Comparison of ENCODE assay signal across 10 cellular contexts in the genomic region with DNA sequence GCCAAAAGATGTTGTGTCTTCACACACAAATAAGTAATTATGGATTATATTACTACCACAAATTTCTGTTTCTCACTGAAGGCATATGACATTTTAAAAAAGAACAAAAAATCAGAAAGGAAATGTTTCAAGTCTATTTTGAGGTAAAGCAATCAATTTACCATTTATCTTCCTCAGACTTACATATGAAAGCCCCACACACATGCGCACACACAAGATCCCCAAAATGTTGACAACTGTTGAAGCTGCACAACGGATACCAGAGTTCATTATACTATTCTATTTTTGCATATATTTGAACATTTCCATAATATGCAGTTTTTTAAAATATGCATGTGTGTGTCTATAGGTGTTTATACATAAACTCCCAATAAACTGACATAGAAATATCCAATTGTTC. TPM values are rescaled to one million over a fixed set of nuclear protein-coding genes. Genes with fewer than 3 reads are reported as not detected.
DNase-seq lines count a peak whose midpoint lies in the region; ATAC-seq, FAIRE-seq and TF ChIP-seq lines count a peak whose summit lies in the region.
"Had no signal": no experiment of that assay in that cellular context is flagged by ENCODE, and none has a peak within 500 bp of the region (broad histone marks: within the 10 kb centered on the region; RNA-seq: fewer than 3 reads in every experiment).

No MANE protein-coding gene starts in this region.

- in situ Hi-C loops in HepG2 (cut with HindIII; ENCODE audit: extremely low pct_ligation_motif_present, low pct_unique_long_range_greater_than_20kb): no loop called here

- WGBS in HepG2 (ENCODE audit: low lambda C conversion rate): 95% methylated on average over 2 of the region's 2 CpGs
- WGBS in right lobe of liver (ENCODE audit: insufficient coverage, low coverage, low lambda C conversion rate, missing lambda C conversion rate): 66% methylated on average over 2 of the region's 2 CpGs
- WGBS in prostate gland: 75% methylated on average over 2 of the region's 2 CpGs

- H2AFZ ChIP-seq in HepG2 (ENCODE audit: low read length): no peak overlapping the region

- H3K4me1 ChIP-seq in HepG2 (ENCODE audit: insufficient read depth, low read length) (peaks cover 19% of the 10 kb centered on the region), right lobe of liver (peaks cover 0 to 15% (median 6%) of the 10 kb centered on the region in 4 donors), prostate gland (replicated peaks) (no peaks in the 10 kb centered on the region)

- peaks cover 39% of the 10 kb centered on the region for H3K79me2 ChIP-seq in HepG2 (ENCODE audit: insufficient read depth, low read length)

- peak overlapping the region in 1 of 3 experiments; percentile 97; a peak in 2 of 6 replicates for H3K4me3 ChIP-seq in HepG2 (replicated peaks in 1 of 3; ENCODE audit: insufficient read depth in 1 of 3, low read depth in 2 of 3, low read length in 3 of 3)
- no peak overlapping the region for H3K4me3 ChIP-seq in right lobe of liver
- peak overlapping the region in 1 of 2 donors; percentile 98 for H3K4me3 ChIP-seq in prostate gland

- TF ChIP-seq POLR2A in HepG2 (IDR thresholded peaks at IDR 0.05; ENCODE audit: insufficient read depth in 1 of 2, low read depth in 2 of 2, low read length in 2 of 2) (no peak), right lobe of liver (IDR thresholded peaks at IDR 0.05) (no peak), prostate gland (IDR thresholded peaks at IDR 0.05) (no peak)

- no peak for TF ChIP-seq RAD21 in HepG2 (CRISPR knock-in tag; IDR thresholded peaks at IDR 0.05)

- no peaks in the 10 kb centered on the region for H3K9me3 ChIP-seq in HepG2 (ENCODE audit: low read length)
- H3K9me3 ChIP-seq in right lobe of liver: no peaks in the 10 kb centered on the region
- no peaks in the 10 kb centered on the region for H3K9me3 ChIP-seq in prostate gland

- peaks cover 12% of the 10 kb centered on the region for H4K20me1 ChIP-seq in HepG2 (ENCODE audit: insufficient read depth, low read length)

- DNase-seq in HepG2 (ENCODE audit: low spot score): no peak
- DNase-seq in right lobe of liver: no peak
- DNase-seq in epithelial cell of prostate (ENCODE audit: low read depth, low spot score): no peak
- DNase-seq in SKM-1 (lab: John Stamatoyannopoulos, UW; ENCODE audit: unreplicated experiment): no peak
- DNase-seq in A172 (ENCODE audit: low spot score): no peak
- DNase-seq in NCI-H1417 treated with DMSO at 0.1 percent for 48 hours (lab: John Stamatoyannopoulos, UW): no peak
- DNase-seq in prostate gland (ENCODE audit: low spot score): no peak
- DNase-seq: NCI-H187 had no signal

- no TSS peak for BruUV-seq in HepG2 (replicated peaks; lab: Mats Ljungman, UMichigan)

- H3K9ac ChIP-seq in HepG2 (ENCODE audit: insufficient read depth, low read depth, low read length): no peak overlapping the region

- intact Hi-C loops in HepG2 (cut with micrococcal nuclease; ENCODE audit: unreplicated experiment) (no loop called here), right lobe of liver (cut with DNase I) (no loop called here), prostate gland (cut with DNase I) (no loop called here)

- CTCF ChIA-PET in HepG2 (lab: Yijun Ruan, JAX; ENCODE audit: low intra/inter-chr PET ratio, low total read pairs): no interaction called here

- ATAC-seq in HepG2 (no peak), right lobe of liver (no peak)

- no peak for TF ChIP-seq EP300 in HepG2 (IDR thresholded peaks at IDR 0.05; ENCODE audit: low read depth in 2 of 2, low read length in 2 of 2)
- no peak for TF ChIP-seq EP300 in HepG2 (CRISPR knock-in tag; IDR thresholded peaks at IDR 0.05; ENCODE audit: borderline replicate concordance)

- no peak overlapping the region for H3K27ac ChIP-seq in HepG2 (ENCODE audit: extremely low read length, insufficient read depth, low read length)
- H3K27ac ChIP-seq in right lobe of liver: no peak overlapping the region
- H3K27ac ChIP-seq in VCaP: peak overlapping the region; percentile 97; the same call in 1 of the 2 replicates
- peak overlapping the region; percentile 97 for H3K27ac ChIP-seq in epithelial cell of prostate
- H3K27ac ChIP-seq in prostate gland: no peak overlapping the region

- peaks cover 0 to 5% of the 10 kb centered on the region in 2 experiments; a peak in 1 of 5 replicates for H3K36me3 ChIP-seq in HepG2 (replicated peaks in 1 of 2; ENCODE audit: control insufficient read depth in 1 of 2, insufficient read depth in 2 of 2, low read length in 2 of 2)
- no peaks in the 10 kb centered on the region for H3K36me3 ChIP-seq in right lobe of liver
- H3K36me3 ChIP-seq in prostate gland: no peaks in the 10 kb centered on the region

- POLR2A ChIA-PET in HepG2 (lab: Yijun Ruan, JAX): interaction anchor here (1.0 kb wide), 1 partner anchor 86 kb away, joined by 3 read pairs; no protein-coding TSS in a partner anchor

- FAIRE-seq in HepG2 (lab: Jason Lieb, UNC): no peak
- FAIRE-seq: GM12891 had no signal

- TF ChIP-seq CTCF in HepG2 (CRISPR knock-in tag; IDR thresholded peaks at IDR 0.05) (no peak), right lobe of liver (IDR thresholded peaks at IDR 0.05) (no peak), VCaP (conservative IDR thresholded peaks at IDR 0.05) (no peak), prostate gland (IDR thresholded peaks at IDR 0.05) (no peak)

- H3K4me2 ChIP-seq in HepG2 (ENCODE audit: low read depth, low read length): peak overlapping the region; percentile 86

- H3K27me3 ChIP-seq in HepG2 (ENCODE audit: control insufficient read depth in 1 of 2, insufficient read depth in 2 of 2, low read length in 2 of 2) (no peaks in the 10 kb centered on the region; a peak in 1 of 5 replicates), right lobe of liver (no peaks in the 10 kb centered on the region), prostate gland (replicated peaks; ENCODE audit: insufficient read depth) (no peaks in the 10 kb centered on the region)

TF ChIP-seq in HepG2, 621 proteins besides CTCF, POLR2A, EP300 and RAD21:
- TF ChIP-seq ZNF329 (CRISPR knock-in tag; IDR thresholded peaks at IDR 0.05; ENCODE audit: low read depth) (no peak), RARG (CRISPR knock-in tag; IDR thresholded peaks at IDR 0.05; ENCODE audit: low read depth) (no peak), SNAPC2 (CRISPR knock-in tag; IDR thresholded peaks at IDR 0.05) (no peak), HOXA9 (CRISPR knock-in tag; IDR thresholded peaks at IDR 0.05; ENCODE audit: borderline replicate concordance) (no peak)
- TF ChIP-seq, protein P1, sequence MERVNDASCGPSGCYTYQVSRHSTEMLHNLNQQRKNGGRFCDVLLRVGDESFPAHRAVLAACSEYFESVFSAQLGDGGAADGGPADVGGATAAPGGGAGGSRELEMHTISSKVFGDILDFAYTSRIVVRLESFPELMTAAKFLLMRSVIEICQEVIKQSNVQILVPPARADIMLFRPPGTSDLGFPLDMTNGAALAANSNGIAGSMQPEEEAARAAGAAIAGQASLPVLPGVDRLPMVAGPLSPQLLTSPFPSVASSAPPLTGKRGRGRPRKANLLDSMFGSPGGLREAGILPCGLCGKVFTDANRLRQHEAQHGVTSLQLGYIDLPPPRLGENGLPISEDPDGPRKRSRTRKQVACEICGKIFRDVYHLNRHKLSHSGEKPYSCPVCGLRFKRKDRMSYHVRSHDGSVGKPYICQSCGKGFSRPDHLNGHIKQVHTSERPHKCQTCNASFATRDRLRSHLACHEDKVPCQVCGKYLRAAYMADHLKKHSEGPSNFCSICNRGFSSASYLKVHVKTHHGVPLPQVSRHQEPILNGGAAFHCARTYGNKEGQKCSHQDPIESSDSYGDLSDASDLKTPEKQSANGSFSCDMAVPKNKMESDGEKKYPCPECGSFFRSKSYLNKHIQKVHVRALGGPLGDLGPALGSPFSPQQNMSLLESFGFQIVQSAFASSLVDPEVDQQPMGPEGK (CRISPR knock-in tag; IDR thresholded peaks at IDR 0.05): no peak
- TF ChIP-seq, protein P2, sequence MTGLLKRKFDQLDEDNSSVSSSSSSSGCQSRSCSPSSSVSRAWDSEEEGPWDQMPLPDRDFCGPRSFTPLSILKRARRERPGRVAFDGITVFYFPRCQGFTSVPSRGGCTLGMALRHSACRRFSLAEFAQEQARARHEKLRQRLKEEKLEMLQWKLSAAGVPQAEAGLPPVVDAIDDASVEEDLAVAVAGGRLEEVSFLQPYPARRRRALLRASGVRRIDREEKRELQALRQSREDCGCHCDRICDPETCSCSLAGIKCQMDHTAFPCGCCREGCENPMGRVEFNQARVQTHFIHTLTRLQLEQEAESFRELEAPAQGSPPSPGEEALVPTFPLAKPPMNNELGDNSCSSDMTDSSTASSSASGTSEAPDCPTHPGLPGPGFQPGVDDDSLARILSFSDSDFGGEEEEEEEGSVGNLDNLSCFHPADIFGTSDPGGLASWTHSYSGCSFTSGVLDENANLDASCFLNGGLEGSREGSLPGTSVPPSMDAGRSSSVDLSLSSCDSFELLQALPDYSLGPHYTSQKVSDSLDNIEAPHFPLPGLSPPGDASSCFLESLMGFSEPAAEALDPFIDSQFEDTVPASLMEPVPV (CRISPR knock-in tag; IDR thresholded peaks at IDR 0.05): no peak

RNA-seq across cellular contexts. Expression of a gene that starts 2.7 kb away (rescaled TPM):
- 37.2 and 67.1 TPM in 2 replicates for total RNA-seq in HepG2 (2016; rRNA removed; fragmentation: Illumina TruSeq; extraction: Trizol)
- 13.5 and 14.5 TPM in 2 replicates for total RNA-seq in HepG2 (2016; cell fraction: cytosol; rRNA removed; fragmentation: Illumina TruSeq; extraction: Trizol; ENCODE audit: low read depth)
- total RNA-seq in HepG2 (2016; cell fraction: insoluble cytoplasmic fraction; rRNA removed; fragmentation: Illumina TruSeq; extraction: Trizol): 36.8 and 61.9 TPM in 2 replicates
- 13.6 and 15.8 TPM in 2 replicates for total RNA-seq in HepG2 (2016; cell fraction: membrane; rRNA removed; fragmentation: Illumina TruSeq; extraction: Trizol)
- 75.4 and 80.4 TPM in 2 replicates for total RNA-seq in HepG2 (2016; cell fraction: nucleus; rRNA removed; fragmentation: Illumina TruSeq; extraction: Trizol)
- 18.5 and 21.0 TPM in 2 replicates for polyA plus RNA-seq in HepG2 (2011; rRNA removed)
- polyA plus RNA-seq in HepG2 (2011; cell fraction: cytosol; rRNA removed): 20.5 and 24.1 TPM in 2 replicates
- 14.7 and 16.7 TPM in 2 replicates for polyA plus RNA-seq in HepG2 (2011; cell fraction: nucleus; rRNA removed)
- 22.3 and 23.6 TPM in 2 replicates for polyA plus RNA-seq in HepG2 (2012)
- polyA plus RNA-seq in HepG2 (2016; cell fraction: cytosol; fragmentation: Illumina TruSeq; extraction: Trizol; ENCODE audit: low read depth): 0.95 and 1.0 TPM in 2 replicates
- polyA plus RNA-seq in HepG2 (2016; cell fraction: insoluble cytoplasmic fraction; fragmentation: Illumina TruSeq; extraction: Trizol; ENCODE audit: low read depth): 38.5 and 39.8 TPM in 2 replicates
- 3.2 and 4.8 TPM in 2 replicates for polyA plus RNA-seq in HepG2 (2016; cell fraction: membrane; fragmentation: Illumina TruSeq; extraction: Trizol; ENCODE audit: low read depth)
- 21.6 and 21.9 TPM in 2 replicates for polyA plus RNA-seq in HepG2 (2016; cell fraction: nucleus; fragmentation: Illumina TruSeq; extraction: Trizol; ENCODE audit: insufficient read depth, low read depth)
- polyA minus RNA-seq in HepG2 (2011; rRNA and poly(A)+ RNA removed; ENCODE audit: low replicate concordance): 85.2 TPM in 2 replicates
- 45.2 and 56.0 TPM in 2 replicates for polyA minus RNA-seq in HepG2 (2011; cell fraction: cytosol; rRNA and poly(A)+ RNA removed)
- polyA minus RNA-seq in HepG2 (2011; cell fraction: nucleus; rRNA and poly(A)+ RNA removed): 224 and 240 TPM in 2 replicates
- 10 to 100 TPM; 18.9 to 48.1 (median 24.5) TPM for total RNA-seq in right lobe of liver
- total RNA-seq in A172 (2014; rRNA removed; shearing (Covaris generic)): 25.9 and 27.4 TPM in 2 replicates
- total RNA-seq in prostate gland: 10 to 100 TPM; 69.8 to 79.8 TPM

Comparison
In these comparisons a context has a peak if more than half of its experiments do, and no peak if none do; other contexts are left out.
1. H3K27ac ChIP-seq: peak in VCaP (single experiment) and epithelial cell of prostate (single experiment); none in HepG2 (single experiment), right lobe of liver (0 of 3) and prostate gland (0 of 2).